ENCODE assay signal across 24 cellular contexts in the genomic region with DNA sequence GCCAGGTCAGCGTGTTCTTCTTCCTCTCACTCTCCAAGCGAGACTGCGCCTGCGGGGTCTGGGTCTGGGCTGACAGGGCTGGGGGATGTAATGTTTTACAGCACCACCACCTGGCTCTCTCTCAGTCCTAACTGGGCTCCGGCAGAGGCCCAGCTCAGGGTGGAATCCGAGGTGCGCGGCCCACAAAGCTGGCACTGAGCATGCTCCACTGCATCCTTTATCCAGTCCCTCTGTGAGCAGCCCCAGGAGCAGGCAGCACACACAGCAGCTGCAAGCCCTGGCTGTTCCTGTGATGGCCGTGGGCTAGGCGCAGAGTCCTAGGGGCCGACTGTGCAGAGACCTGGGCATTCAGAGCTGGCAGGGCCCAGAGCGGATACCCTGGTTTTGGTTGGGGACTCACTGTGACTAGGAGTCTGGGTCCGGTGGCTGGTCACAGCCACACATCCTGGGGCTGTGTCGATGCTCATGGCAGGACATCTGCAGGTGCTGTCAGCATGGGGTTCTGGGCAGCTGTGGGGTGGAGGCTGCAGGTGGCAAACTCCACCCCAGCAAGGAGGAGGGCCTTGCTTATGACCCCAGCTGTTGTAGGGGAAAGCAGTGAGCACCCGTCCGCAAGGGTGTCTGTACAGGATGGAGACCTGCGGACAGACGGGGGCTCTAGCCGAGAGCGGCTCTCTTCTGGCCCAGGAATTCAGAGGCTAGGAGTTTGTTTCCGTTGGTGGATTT. TPM values are rescaled to one million over a fixed set of nuclear protein-coding genes. Genes with fewer than 3 reads are reported as not detected.
DNase-seq lines count a peak whose midpoint lies in the region; ATAC-seq and TF ChIP-seq lines count a peak whose summit lies in the region.
"Had no signal": no experiment of that assay in that cellular context is flagged by ENCODE, and none has a peak within 500 bp of the region (broad histone marks: within the 10 kb centered on the region; RNA-seq: fewer than 3 reads in every experiment).

No MANE protein-coding gene starts in this region.

- peak overlapping the region in 10 of 11 experiments; percentile 5 to 68 (median 34); a peak in 9 of 22 replicates for H3K9ac ChIP-seq in BLaER1 treated with 17β-estradiol and CSF1 and Interleukin-3, amounts not matched to agents 10 nM and 100 nM

- H3K36me3 Mint-ChIP-seq in endothelial cell (ENCODE audit: low read depth, unreplicated experiment), result no peaks in the 10 kb centered on the region
- peaks cover 0 to 9% (median 0%) of the 10 kb centered on the region in 5 donors for H3K36me3 Mint-ChIP-seq in naive thymus-derived CD4-positive, alpha-beta T cell
- H3K36me3 Mint-ChIP-seq: activated naive CD8-positive, alpha-beta T cell treated with anti-CD3 and anti-CD28 coated beads for 36 hours; memory B cell had no signal

- 0 out of 22 replicates have a peak, but pooled peaks cover 0 to 5% (median 0%) of the 10 kb centered on the region in 11 experiments for H3K36me3 ChIP-seq in BLaER1 treated with 17β-estradiol and CSF1 and Interleukin-3, amounts not matched to agents 10 nM and 100 nM
- no peaks in the 10 kb centered on the region for H3K36me3 ChIP-seq in brain microvascular endothelial cell (replicated peaks)
- H3K36me3 ChIP-seq in naive thymus-derived CD4-positive, alpha-beta T cell (ENCODE audit: control insufficient read depth in 2 of 3, insufficient read depth in 3 of 3, low read length in 3 of 3), result peaks cover 0 to 7% (median 0%) of the 10 kb centered on the region in 3 experiments

- no peak for ATAC-seq in naive thymus-derived CD4-positive, alpha-beta T cell
- ATAC-seq: activated T-helper 17 cell treated with anti-CD3 and anti-CD28 coated beads, Interleukin-2, amount 50 U/mL, for 72 hours; HCT116; left cardiac atrium had no signal

- peaks cover 4% of the 10 kb centered on the region for H3K27me3 Mint-ChIP-seq in endothelial cell (ENCODE audit: unreplicated experiment)
- H3K27me3 Mint-ChIP-seq in naive thymus-derived CD4-positive, alpha-beta T cell, result peaks cover 0 to 12% (median 4%) of the 10 kb centered on the region in 5 donors
- H3K27me3 Mint-ChIP-seq: activated T-helper 17 cell treated with anti-CD3 and anti-CD28 coated beads, Interleukin-2, amount 50 U/mL, for 72 hours; memory B cell had no signal

- peak overlapping the region; percentile 43 to 92 (median 77) for H3K4me2 ChIP-seq in BLaER1 treated with 17β-estradiol and CSF1 and Interleukin-3, amounts not matched to agents 10 nM and 100 nM

- POLR2A ChIA-PET in naive thymus-derived CD4-positive, alpha-beta T cell (lab: Charles Lee), result no interaction called here

- H3K4me3 ChIP-seq in BLaER1 treated with 17β-estradiol and CSF1 and Interleukin-3, amounts not matched to agents 10 nM and 100 nM, result no peak overlapping the region
- no peak overlapping the region for H3K4me3 ChIP-seq in brain microvascular endothelial cell (ENCODE audit: low read depth, low read length)
- no peak overlapping the region for H3K4me3 ChIP-seq in naive thymus-derived CD4-positive, alpha-beta T cell (ENCODE audit: low read length)
- H3K4me3 ChIP-seq: ascending aorta, SK-N-MC, skin epidermis had no signal

- CTCF ChIA-PET in naive thymus-derived CD4-positive, alpha-beta T cell (lab: Charles Lee), result no interaction called here

- peaks cover 8 to 58% (median 40%) of the 10 kb centered on the region in 10 experiments; a peak in 18 of 20 replicates for H3K4me1 ChIP-seq in BLaER1 treated with 17β-estradiol and CSF1 and Interleukin-3, amounts not matched to agents 10 nM and 100 nM
- no peaks in the 10 kb centered on the region for H3K4me1 ChIP-seq in naive thymus-derived CD4-positive, alpha-beta T cell (ENCODE audit: control insufficient read depth in 2 of 2, insufficient read depth in 2 of 2, low read length in 2 of 2)

- no peak overlapping the region; a peak in 1 of 22 replicates for H3K27ac ChIP-seq in BLaER1 treated with 17β-estradiol and CSF1 and Interleukin-3, amounts not matched to agents 10 nM and 100 nM
- peak overlapping the region; percentile 92 for H3K27ac ChIP-seq in cingulate gyrus (ENCODE audit: low read depth, low read length)
- no peak overlapping the region for H3K27ac ChIP-seq in brain microvascular endothelial cell
- no peak overlapping the region for H3K27ac ChIP-seq in naive thymus-derived CD4-positive, alpha-beta T cell (ENCODE audit: low read depth, low read length)
- H3K27ac ChIP-seq: ascending aorta, C4-2B, neutrophil, SK-N-MC, skin epidermis had no signal

- peaks cover 23 to 30% (median 27%) of the 10 kb centered on the region in 11 experiments for H3K27me3 ChIP-seq in BLaER1 treated with 17β-estradiol and CSF1 and Interleukin-3, amounts not matched to agents 10 nM and 100 nM
- no peaks in the 10 kb centered on the region for H3K27me3 ChIP-seq in brain microvascular endothelial cell (replicated peaks)
- H3K27me3 ChIP-seq in naive thymus-derived CD4-positive, alpha-beta T cell (ENCODE audit: control insufficient read depth in 2 of 2, insufficient read depth in 2 of 2, low read length in 2 of 2), result no peaks in the 10 kb centered on the region
- H3K27me3 ChIP-seq: ascending aorta had no signal

- no peak overlapping the region for H3K27ac Mint-ChIP-seq in endothelial cell (ENCODE audit: unreplicated experiment)
- no peak overlapping the region for H3K27ac Mint-ChIP-seq in naive thymus-derived CD4-positive, alpha-beta T cell
- H3K27ac Mint-ChIP-seq: activated naive CD8-positive, alpha-beta T cell treated with anti-CD3 and anti-CD28 coated beads for 36 hours; activated T-helper 17 cell treated with anti-CD3 and anti-CD28 coated beads, Interleukin-2, amount 50 U/mL, for 72 hours; memory B cell had no signal

- TF ChIP-seq CTCF in brain microvascular endothelial cell (IDR thresholded peaks at IDR 0.05; ENCODE audit: low read depth, low read length, missing control alignments) (no peak), endothelial cell (IDR thresholded peaks at IDR 0.05; ENCODE audit: unreplicated experiment) (no peak)

- H3K4me3 Mint-ChIP-seq in endothelial cell (ENCODE audit: unreplicated experiment), result no peak overlapping the region
- no peak overlapping the region for H3K4me3 Mint-ChIP-seq in naive thymus-derived CD4-positive, alpha-beta T cell
- H3K4me3 Mint-ChIP-seq: activated naive CD8-positive, alpha-beta T cell treated with anti-CD3 and anti-CD28 coated beads for 36 hours; activated T-helper 17 cell treated with anti-CD3 and anti-CD28 coated beads, Interleukin-2, amount 50 U/mL, for 72 hours; memory B cell had no signal

- no peaks in the 10 kb centered on the region for H3K9me3 Mint-ChIP-seq in endothelial cell (ENCODE audit: unreplicated experiment)
- H3K9me3 Mint-ChIP-seq in naive thymus-derived CD4-positive, alpha-beta T cell, result no peaks in the 10 kb centered on the region
- H3K9me3 Mint-ChIP-seq: activated naive CD8-positive, alpha-beta T cell treated with anti-CD3 and anti-CD28 coated beads for 36 hours; activated T-helper 17 cell treated with anti-CD3 and anti-CD28 coated beads, Interleukin-2, amount 50 U/mL, for 72 hours; memory B cell had no signal

- H3K4me1 Mint-ChIP-seq in endothelial cell (ENCODE audit: unreplicated experiment), result no peaks in the 10 kb centered on the region
- H3K4me1 Mint-ChIP-seq in naive thymus-derived CD4-positive, alpha-beta T cell, result peaks cover 0 to 11% (median 6%) of the 10 kb centered on the region in 7 donors
- H3K4me1 Mint-ChIP-seq: activated T-helper 17 cell treated with anti-CD3 and anti-CD28 coated beads, Interleukin-2, amount 50 U/mL, for 72 hours had no signal

- peaks cover 0 to 48% (median 8%) of the 10 kb centered on the region in 11 experiments; a peak in 10 of 22 replicates for H4K20me1 ChIP-seq in BLaER1 treated with 17β-estradiol and CSF1 and Interleukin-3, amounts not matched to agents 10 nM and 100 nM

- peak; percentile 76 for DNase-seq in NAMALWA (ENCODE audit: low spot score)
- DNase-seq in retina, result peak; percentile 49
- no peak for DNase-seq in brain microvascular endothelial cell
- DNase-seq in islet precursor cell, result no peak
- DNase-seq in endothelial cell (ENCODE audit: low spot score), result no peak
- no peak for DNase-seq in naive thymus-derived CD4-positive, alpha-beta T cell
- DNase-seq: activated CD4-positive, alpha-beta T cell treated with anti-CD3 and anti-CD28 coated beads, Interleukin-2, amount 50 U/mL, for 4 hours; activated CD8-positive, alpha-beta memory T cell treated with anti-CD3 and anti-CD28 coated beads, Interleukin-2, amount 50 U/mL, for 4 hours; activated naive CD8-positive, alpha-beta T cell treated with anti-CD3 and anti-CD28 coated beads for 36 hours; effector CD4-positive, alpha-beta T cell; left cardiac atrium; NCI-H1436 treated with DMSO at 0.1 percent for 48 hours; NCI-H446 treated with DMSO at 0.1 percent for 48 hours; NCI-H82 had no signal

- H3K9me3 ChIP-seq in BLaER1 treated with 17β-estradiol and CSF1 and Interleukin-3, amounts not matched to agents 10 nM and 100 nM (replicated peaks in 1 of 11), result no peaks in the 10 kb centered on the region
- H3K9me3 ChIP-seq in naive thymus-derived CD4-positive, alpha-beta T cell (ENCODE audit: control insufficient read depth in 2 of 3, low read length in 3 of 3), result no peaks in the 10 kb centered on the region
- H3K9me3 ChIP-seq: ascending aorta, neutrophil had no signal

- in situ Hi-C loops in brain microvascular endothelial cell (cut with HindIII; ENCODE audit: low pct_ligation_motif_present, low sequenced_read_pairs), result no loop called here

- intact Hi-C loops in naive thymus-derived CD4-positive, alpha-beta T cell (cut with micrococcal nuclease), result no loop called here

RNA-seq across cellular contexts. Expression of a gene that starts 4.0 kb away (rescaled TPM):
- 26.9 TPM for total RNA-seq in endothelial cell (ENCODE audit: unreplicated experiment)
- 1 to 10 TPM in 2 of 5 experiments, not detected in 3; 2.4 to 2.5 TPM for total RNA-seq in naive thymus-derived CD4-positive, alpha-beta T cell
- polyA plus RNA-seq in naive thymus-derived CD4-positive, alpha-beta T cell, result not detected

RNA-seq across cellular contexts. Expression of a gene that starts 14.1 kb away (rescaled TPM):
- total RNA-seq in endothelial cell (ENCODE audit: unreplicated experiment), result 4.6 TPM
- 10 to 100 TPM; 11.5 to 95.9 (median 12.8) TPM for total RNA-seq in naive thymus-derived CD4-positive, alpha-beta T cell
- 1 to 10 TPM; 1.1 to 2.4 TPM for polyA plus RNA-seq in naive thymus-derived CD4-positive, alpha-beta T cell
- total RNA-seq: ascending aorta had no signal

RNA-seq across cellular contexts. Expression of a gene that starts 33.1 kb away (rescaled TPM):
- 103 TPM for total RNA-seq in endothelial cell (ENCODE audit: unreplicated experiment)
- total RNA-seq in naive thymus-derived CD4-positive, alpha-beta T cell, result 10 to 100 TPM; 47.5 to 94.5 (median 73.9) TPM
- 10 to 100 TPM; 84.2 to 95.1 TPM for polyA plus RNA-seq in naive thymus-derived CD4-positive, alpha-beta T cell

RNA-seq across cellular contexts. Expression of a gene that starts 34.0 kb away (rescaled TPM):
- total RNA-seq in endothelial cell (ENCODE audit: unreplicated experiment), result 83.8 TPM
- 100 to 1,000 TPM in 1 of 5 experiments, 10 to 100 TPM in 4; 57.9 to 131 (median 63.4) TPM for total RNA-seq in naive thymus-derived CD4-positive, alpha-beta T cell
- polyA plus RNA-seq in naive thymus-derived CD4-positive, alpha-beta T cell, result 10 to 100 TPM; 33.1 to 54.5 TPM

Comparison
In these comparisons a context has a peak if more than half of its experiments do, and no peak if none do; other contexts are left out.
1. DNase-seq: peak in NAMALWA (single experiment) and retina (single experiment); none in brain microvascular endothelial cell (single experiment), islet precursor cell (single experiment), endothelial cell (single experiment) and naive thymus-derived CD4-positive, alpha-beta T cell (0 of 9).